ENCODE assay signal across 7 cellular contexts in the genomic region with DNA sequence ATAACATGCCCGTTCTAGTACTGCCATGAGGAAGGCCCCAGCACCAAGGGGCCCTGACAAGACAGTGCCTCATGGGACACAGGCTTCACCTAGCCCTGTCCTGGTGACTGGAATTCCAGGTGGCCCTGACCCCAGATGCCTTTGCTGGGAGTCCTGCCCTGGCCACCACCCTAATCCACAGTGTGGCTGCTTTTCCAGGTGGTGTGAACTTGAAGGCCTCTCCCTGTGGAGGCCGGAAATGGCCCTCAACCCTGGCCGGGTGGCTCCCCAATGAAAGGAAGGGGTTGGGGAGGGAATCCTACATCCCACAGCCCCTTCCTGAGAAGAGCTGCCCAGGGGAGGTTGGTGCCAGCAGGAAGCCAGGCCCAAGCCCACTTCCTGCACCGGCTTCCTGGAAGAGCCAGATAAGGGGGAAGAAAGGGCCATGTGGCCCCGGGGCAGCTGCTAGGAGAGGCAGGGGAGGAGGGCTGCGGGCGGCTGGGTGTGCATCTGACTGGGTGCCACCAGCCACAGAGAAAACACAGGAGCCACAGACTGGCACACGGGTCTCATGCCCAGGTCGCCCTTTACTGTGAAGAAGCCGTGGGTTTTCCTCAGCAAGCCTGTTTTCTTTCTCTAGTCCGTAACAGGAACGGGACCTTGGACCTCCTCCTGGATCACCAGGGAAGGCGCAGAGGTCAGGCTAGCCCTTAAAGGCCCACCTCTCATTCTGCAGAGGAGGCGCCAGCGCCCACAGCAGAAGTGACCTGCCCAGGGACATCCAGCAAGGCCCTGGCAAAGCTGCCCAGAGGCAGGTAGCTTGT. TPM values are rescaled to one million over a fixed set of nuclear protein-coding genes. Genes with fewer than 3 reads are reported as not detected.
DNase-seq lines count a peak whose midpoint lies in the region; ATAC-seq and TF ChIP-seq lines count a peak whose summit lies in the region.

No MANE protein-coding gene starts in this region.

- TF ChIP-seq CTCF in suprapubic skin (IDR thresholded peaks at IDR 0.05) = no peak

- peak overlapping the region; percentile 9 for H3K9ac ChIP-seq in NT2/D1 (ENCODE audit: insufficient read length, low read depth)

- H3K4me3 ChIP-seq in NT2/D1 (ENCODE audit: insufficient read length, low read depth) = no peak overlapping the region
- no peak overlapping the region for H3K4me3 ChIP-seq in suprapubic skin

- WGBS in suprapubic skin = 60% methylated on average over 10 of the region's 15 CpGs

- no peaks in the 10 kb centered on the region for H3K9me3 ChIP-seq in NT2/D1 (ENCODE audit: insufficient read depth, low read length)
- no peaks in the 10 kb centered on the region for H3K9me3 ChIP-seq in suprapubic skin

- ATAC-seq in left lobe of liver = peak; percentile 6
- no peak for ATAC-seq in HG03025 (IDR thresholded peaks at IDR 0.05; ENCODE audit: low FRiP score, unreplicated experiment)

- H3K4me1 ChIP-seq in NT2/D1 (ENCODE audit: insufficient read depth, insufficient read length) = peaks cover 16% of the 10 kb centered on the region
- peaks cover 44% of the 10 kb centered on the region for H3K4me1 ChIP-seq in suprapubic skin

- no peak for DNase-seq in NT2/D1 (ENCODE audit: low read depth, low spot score)
- DNase-seq in activated T-helper 9 cell treated with anti-CD3 and anti-CD28 coated beads, Interleukin-2, amount 50 U/mL, for 16 hours (ENCODE audit: low read depth) = peak; percentile 26
- peak; percentile 56 for DNase-seq in left lobe of liver (ENCODE audit: low spot score)
- DNase-seq in suprapubic skin (ENCODE audit: low spot score in 2 of 2) = no peak
- DNase-seq in D341Med (ENCODE audit: low spot score) = no peak
- DNase-seq in NCI-H2107 treated with DMSO at 0.1 percent for 48 hours (lab: John Stamatoyannopoulos, UW; ENCODE audit: unreplicated experiment) = no peak

- H3K27me3 ChIP-seq in NT2/D1 (ENCODE audit: insufficient read depth, insufficient read length) = no peaks in the 10 kb centered on the region
- H3K27me3 ChIP-seq in suprapubic skin = no peaks in the 10 kb centered on the region

- H3K36me3 ChIP-seq in NT2/D1 (ENCODE audit: insufficient read depth, insufficient read length, low read length) (peaks cover 57% of the 10 kb centered on the region), suprapubic skin (peaks cover 5% of the 10 kb centered on the region)

- TF ChIP-seq POLR2A in suprapubic skin (IDR thresholded peaks at IDR 0.05) = no peak

- peak overlapping the region; percentile 74 for H3K27ac ChIP-seq in suprapubic skin

- no peak for TF ChIP-seq EP300 in suprapubic skin (IDR thresholded peaks at IDR 0.05)

RNA-seq across cellular contexts. Expression of gene LSM4, which starts 4.7 kb away (rescaled TPM):
- total RNA-seq in left lobe of liver (53.3 TPM), suprapubic skin (100 to 1,000 TPM in 2 of 4 donors, 10 to 100 TPM in 2; 53.1 to 115 (median 103) TPM)

RNA-seq across cellular contexts. Expression of gene PGPEP1, which starts 22.2 kb away (rescaled TPM):
- total RNA-seq in left lobe of liver (62.4 TPM), suprapubic skin (1 to 10 TPM; 4.6 to 8.0 (median 7.6) TPM)

RNA-seq across cellular contexts. Expression of gene JUND, which starts 36.8 kb away (rescaled TPM):
- 47.4 TPM for total RNA-seq in left lobe of liver
- total RNA-seq in suprapubic skin = 100 to 1,000 TPM; 330 to 579 (median 396) TPM

RNA-seq across cellular contexts. Expression of gene IQCN, which starts 43.9 kb away (rescaled TPM):
- total RNA-seq in left lobe of liver (2.8 TPM), suprapubic skin (10 to 100 TPM in 3 of 4 donors, 1 to 10 TPM in 1; 8.1 to 27.6 (median 13.6) TPM)

Comparison
In these comparisons a context has a peak if more than half of its experiments do, and no peak if none do; other contexts are left out.
1. DNase-seq: peak in activated T-helper 9 cell treated with anti-CD3 and anti-CD28 coated beads, Interleukin-2, amount 50 U/mL, for 16 hours (single experiment) and left lobe of liver (single experiment); none in NT2/D1 (single experiment), suprapubic skin (0 of 2), D341Med (single experiment) and NCI-H2107 treated with DMSO at 0.1 percent for 48 hours (single experiment).